In genomic region chr21:16347223-16347622, GRCh38 we compare ENCODE assay signal across 34 cellular contexts.
"Had no signal": no experiment of that assay in that cellular context is flagged by ENCODE, and none has a peak within 500 bp of the region (broad histone marks: within the 10 kb centered on the region; RNA-seq: fewer than 3 reads in every experiment).

No MANE protein-coding gene starts in this region.

- FAIRE-seq: astrocyte, bronchial epithelial cell had no signal

- H3K4me3 ChIP-seq: adrenal gland, ascending aorta, body of pancreas, breast epithelium, cardiac muscle cell had no signal

- H3K4me1 ChIP-seq: adrenal gland, ascending aorta, body of pancreas, breast epithelium had no signal

- H3K27ac ChIP-seq: adrenal gland, ascending aorta, body of pancreas, brain microvascular endothelial cell, breast epithelium, cardiac muscle cell had no signal

- H3K9me3 ChIP-seq: adrenal gland, ascending aorta, body of pancreas, breast epithelium had no signal

- ATAC-seq: activated naive CD4-positive, alpha-beta T cell treated with anti-CD3 and anti-CD28 coated beads, Interleukin-2, amount 50 U/mL, for 72 hours; activated naive CD8-positive, alpha-beta T cell treated with anti-CD3 and anti-CD28 coated beads, Interleukin-2, amount 50 U/mL, for 24 hours; activated T-cell treated with anti-CD3 and anti-CD28 coated beads, Interleukin-2, amount 50 U/mL, for 4 hours; activated T-cell treated with anti-CD3 and anti-CD28 coated beads, Interleukin-2, amount 50 U/mL, for 72 hours; activated T-helper 17 cell treated with anti-CD3 and anti-CD28 coated beads, Interleukin-2, amount 50 U/mL, for 72 hours; body of pancreas had no signal

- DNase-seq: activated effector memory CD4-positive, alpha-beta T cell treated with anti-CD3 and anti-CD28 coated beads, Interleukin-2, amount 50 U/mL, for 16 hours; activated effector memory CD4-positive, alpha-beta T cell treated with Interleukin-2 at 50 U/mL for 16 hours; activated gamma-delta T cell; activated gamma-delta T cell treated with Interleukin-2 at 50 U/mL for 16 hours; activated naive CD4-positive, alpha-beta T cell; activated naive CD4-positive, alpha-beta T cell treated with anti-CD3 and anti-CD28 coated beads for 36 hours; activated naive CD4-positive, alpha-beta T cell treated with anti-CD3 and anti-CD28 coated beads, Interleukin-2, amount 10 ng/mL, durations not matched to agents 7 days and 5 days; activated naive CD4-positive, alpha-beta T cell treated with anti-CD3 and anti-CD28 coated beads, Interleukin-2, amount 50 U/mL, for 16 hours; activated naive CD4-positive, alpha-beta T cell treated with Interleukin-2 at 50 U/mL for 16 hours; activated naive CD8-positive, alpha-beta T cell treated with anti-CD3 and anti-CD28 coated beads for 36 hours; activated naive CD8-positive, alpha-beta T cell treated with anti-CD3 and anti-CD28 coated beads, Interleukin-2, amount 10 ng/mL, durations not matched to agents 7 days and 5 days; activated naive CD8-positive, alpha-beta T cell treated with anti-CD3 and anti-CD28 coated beads, Interleukin-2, amount 50 U/mL, for 24 hours; activated T-cell treated with anti-CD3 and anti-CD28 coated beads, Interleukin-2, amount 50 U/mL, for 1 hour; activated T-cell treated with anti-CD3 and anti-CD28 coated beads, Interleukin-2, amount 50 U/mL, for 24 hours; activated T-cell treated with anti-CD3 and anti-CD28 coated beads, Interleukin-2, amount 50 U/mL, for 4 hours; activated T-cell treated with anti-CD3 and anti-CD28 coated beads, Interleukin-2, amount 50 U/mL, for 48 hours; activated T-cell treated with anti-CD3 and anti-CD28 coated beads, Interleukin-2, amount 50 U/mL, for 72 hours; adrenal gland; amniotic stem cell; amygdala; anterior cingulate cortex; aorta; body of pancreas; brain microvascular endothelial cell; caudate nucleus; central memory CD4-positive, alpha-beta T cell; cerebellar nuclear complex had no signal

- H3K27me3 ChIP-seq: adrenal gland, ascending aorta, body of pancreas, brain microvascular endothelial cell, breast epithelium, cardiac muscle cell had no signal

- H3K36me3 ChIP-seq: adrenal gland, ascending aorta, brain microvascular endothelial cell, breast epithelium, cardiac muscle cell had no signal
